9 cellular contexts compared by ENCODE assay signal in genomic region chr1:42306977-42307376, GRCh38.
"Had no signal": no experiment of that assay in that cellular context is flagged by ENCODE, and none has a peak within 500 bp of the region (broad histone marks: within the 10 kb centered on the region; RNA-seq: fewer than 3 reads in every experiment).

No MANE protein-coding gene starts in this region.

- H3K27ac ChIP-seq: GM23248 had no signal

- FAIRE-seq: HTR-8/SVneo, K562 had no signal

- H3K4me3 ChIP-seq: GM23248, HAP-1, K562 had no signal

- H3K9ac ChIP-seq: GM23248 had no signal

- DNase-seq: GM23248, GOT3, H7, IMR-90, KG1 had no signal

- H3K4me1 ChIP-seq: HAP-1 had no signal

- H3K9me3 ChIP-seq: HAP-1 had no signal

- ATAC-seq: HCT116, K562 had no signal
